1 cellular context compared by ENCODE assay signal in the genomic region with DNA sequence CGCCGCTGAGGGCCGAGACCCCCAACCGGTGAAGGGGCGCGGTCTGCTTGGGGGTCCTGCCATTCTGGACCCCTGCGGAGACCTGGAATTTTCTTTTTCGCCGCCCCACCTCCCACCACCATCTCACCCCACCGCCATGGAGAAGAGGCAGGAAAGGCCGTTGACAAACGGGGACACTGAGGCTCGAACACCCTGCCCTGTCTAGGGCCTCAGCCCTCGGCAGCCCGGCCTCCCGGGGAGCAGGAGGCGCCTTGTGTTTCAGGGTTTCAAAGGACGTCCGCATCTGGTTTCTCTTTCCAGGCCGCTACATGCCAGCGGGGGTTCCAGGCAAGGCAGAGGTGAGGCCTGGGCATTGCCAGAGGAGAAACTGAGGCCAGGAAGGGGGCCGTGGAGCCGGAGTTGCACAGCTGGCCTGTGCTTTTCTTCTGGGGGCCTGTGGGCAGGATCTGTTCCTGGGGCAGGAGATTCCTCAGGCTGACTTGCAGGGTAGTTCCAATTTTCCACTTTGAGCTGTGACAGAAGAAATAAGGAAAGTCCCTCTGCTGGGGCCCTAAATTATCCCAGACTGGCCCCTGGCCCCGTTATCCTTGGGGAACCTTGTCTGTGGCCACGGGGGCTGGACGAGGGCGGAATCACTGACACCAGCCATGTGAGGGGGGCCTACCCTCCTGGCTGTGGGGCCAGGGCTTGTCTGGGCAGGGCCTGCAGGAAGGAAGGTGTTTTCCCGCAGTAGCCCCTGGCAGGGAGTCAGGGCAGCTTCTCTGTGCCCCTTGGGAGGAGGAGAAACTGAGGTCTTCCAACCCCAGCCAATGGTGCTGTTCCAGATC.
TF ChIP-seq lines count a peak whose summit lies in the region.

No MANE protein-coding gene starts in this region.

TF ChIP-seq in K562, 482 proteins besides CTCF, POLR2A, EP300 and RAD21 (continued from another document and continues in another):
- TF ChIP-seq ZFX (CRISPR knock-in tag; IDR thresholded peaks at IDR 0.05) (peak; percentile 31; the same call in 1 of the 2 replicates), PHB2 (IDR thresholded peaks at IDR 0.05; ENCODE audit: low read depth) (no peak), HMG20A (CRISPR knock-in tag; conservative IDR thresholded peaks at IDR 0.05) (no peak), RBM15 (IDR thresholded peaks at IDR 0.05; ENCODE audit: insufficient read depth, low read length) (no peak), RBFOX2 (IDR thresholded peaks at IDR 0.05; ENCODE audit: low read depth, low read length) (peak; percentile 38; the same call in 1 of the 2 replicates), ZFPM2 (CRISPR knock-in tag; IDR thresholded peaks at IDR 0.05) (no peak), TEAD1 (CRISPR knock-in tag; IDR thresholded peaks at IDR 0.05) (peak in 1 of 2 experiments; percentile 30; a peak in 1 of 4 replicates), ELF2 (CRISPR knock-in tag; IDR thresholded peaks at IDR 0.05) (no peak), GATAD2A (IDR thresholded peaks at IDR 0.05) (peak; percentile 88), HNRNPH1 (optimal IDR thresholded peaks at IDR 0.05; ENCODE audit: low read depth, low read length) (no peak), ZNF551 (CRISPR knock-in tag; IDR thresholded peaks at IDR 0.05) (no peak), FIP1L1 (IDR thresholded peaks at IDR 0.05; ENCODE audit: low read depth, low read length, poor library complexity, severe bottlenecking) (peak; percentile 66), ZBTB7A (IDR thresholded peaks at IDR 0.05; ENCODE audit: borderline replicate concordance, control insufficient read depth, low read depth, low read length) (peak; percentile 93; the same call in 1 of the 2 replicates), HOXB6 (CRISPR knock-in tag; IDR thresholded peaks at IDR 0.05; ENCODE audit: borderline replicate concordance) (no peak), HMGN3 (IDR thresholded peaks at IDR 0.05; ENCODE audit: borderline replicate concordance, extremely low read depth, insufficient read length, low read depth, low read length) (peak; percentile 4), TOE1 (IDR thresholded peaks at IDR 0.05; ENCODE audit: borderline replicate concordance) (no peak), TOE1 (CRISPR knock-in tag; IDR thresholded peaks at IDR 0.05; ENCODE audit: borderline replicate concordance, low read depth) (no peak), MAFF (IDR thresholded peaks at IDR 0.05; ENCODE audit: low read length) (no peak), EHMT2 (IDR thresholded peaks at IDR 0.05) (no peak), C11orf30 (IDR thresholded peaks at IDR 0.05; ENCODE audit: low read depth) (no peak), ZNF507 (tag; conservative IDR thresholded peaks at IDR 0.05) (no peak)
- TF ChIP-seq, protein P1, sequence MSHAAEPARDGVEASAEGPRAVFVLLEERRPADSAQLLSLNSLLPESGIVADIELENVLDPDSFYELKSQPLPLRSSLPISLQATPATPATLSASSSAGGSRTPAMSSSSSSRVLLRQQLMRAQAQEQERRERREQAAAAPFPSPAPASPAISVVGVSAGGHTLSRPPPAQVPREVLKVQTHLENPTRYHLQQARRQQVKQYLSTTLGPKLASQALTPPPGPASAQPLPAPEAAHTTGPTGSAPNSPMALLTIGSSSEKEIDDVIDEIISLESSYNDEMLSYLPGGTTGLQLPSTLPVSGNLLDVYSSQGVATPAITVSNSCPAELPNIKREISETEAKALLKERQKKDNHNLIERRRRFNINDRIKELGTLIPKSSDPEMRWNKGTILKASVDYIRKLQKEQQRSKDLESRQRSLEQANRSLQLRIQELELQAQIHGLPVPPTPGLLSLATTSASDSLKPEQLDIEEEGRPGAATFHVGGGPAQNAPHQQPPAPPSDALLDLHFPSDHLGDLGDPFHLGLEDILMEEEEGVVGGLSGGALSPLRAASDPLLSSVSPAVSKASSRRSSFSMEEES (CRISPR knock-in tag; IDR thresholded peaks at IDR 0.05): peak; percentile 15; the same call in 1 of the 2 replicates
- TF ChIP-seq, protein P2, sequence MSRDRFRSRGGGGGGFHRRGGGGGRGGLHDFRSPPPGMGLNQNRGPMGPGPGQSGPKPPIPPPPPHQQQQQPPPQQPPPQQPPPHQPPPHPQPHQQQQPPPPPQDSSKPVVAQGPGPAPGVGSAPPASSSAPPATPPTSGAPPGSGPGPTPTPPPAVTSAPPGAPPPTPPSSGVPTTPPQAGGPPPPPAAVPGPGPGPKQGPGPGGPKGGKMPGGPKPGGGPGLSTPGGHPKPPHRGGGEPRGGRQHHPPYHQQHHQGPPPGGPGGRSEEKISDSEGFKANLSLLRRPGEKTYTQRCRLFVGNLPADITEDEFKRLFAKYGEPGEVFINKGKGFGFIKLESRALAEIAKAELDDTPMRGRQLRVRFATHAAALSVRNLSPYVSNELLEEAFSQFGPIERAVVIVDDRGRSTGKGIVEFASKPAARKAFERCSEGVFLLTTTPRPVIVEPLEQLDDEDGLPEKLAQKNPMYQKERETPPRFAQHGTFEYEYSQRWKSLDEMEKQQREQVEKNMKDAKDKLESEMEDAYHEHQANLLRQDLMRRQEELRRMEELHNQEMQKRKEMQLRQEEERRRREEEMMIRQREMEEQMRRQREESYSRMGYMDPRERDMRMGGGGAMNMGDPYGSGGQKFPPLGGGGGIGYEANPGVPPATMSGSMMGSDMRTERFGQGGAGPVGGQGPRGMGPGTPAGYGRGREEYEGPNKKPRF (IDR thresholded peaks at IDR 0.05; ENCODE audit: low read depth, low read length): no peak
- TF ChIP-seq, protein P3, sequence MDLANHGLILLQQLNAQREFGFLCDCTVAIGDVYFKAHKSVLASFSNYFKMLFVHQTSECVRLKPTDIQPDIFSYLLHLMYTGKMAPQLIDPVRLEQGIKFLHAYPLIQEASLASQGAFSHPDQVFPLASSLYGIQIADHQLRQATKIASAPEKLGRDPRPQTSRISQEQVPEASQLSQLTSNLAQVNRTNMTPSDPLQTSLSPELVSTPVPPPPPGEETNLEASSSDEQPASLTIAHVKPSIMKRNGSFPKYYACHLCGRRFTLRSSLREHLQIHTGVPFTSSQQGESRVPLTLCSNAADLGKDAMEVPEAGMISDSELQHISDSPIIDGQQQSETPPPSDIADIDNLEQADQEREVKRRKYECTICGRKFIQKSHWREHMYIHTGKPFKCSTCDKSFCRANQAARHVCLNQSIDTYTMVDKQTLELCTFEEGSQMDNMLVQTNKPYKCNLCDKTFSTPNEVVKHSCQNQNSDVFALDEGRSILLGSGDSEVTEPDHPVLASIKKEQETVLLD (IDR thresholded peaks at IDR 0.05): no peak
- TF ChIP-seq, protein P4, sequence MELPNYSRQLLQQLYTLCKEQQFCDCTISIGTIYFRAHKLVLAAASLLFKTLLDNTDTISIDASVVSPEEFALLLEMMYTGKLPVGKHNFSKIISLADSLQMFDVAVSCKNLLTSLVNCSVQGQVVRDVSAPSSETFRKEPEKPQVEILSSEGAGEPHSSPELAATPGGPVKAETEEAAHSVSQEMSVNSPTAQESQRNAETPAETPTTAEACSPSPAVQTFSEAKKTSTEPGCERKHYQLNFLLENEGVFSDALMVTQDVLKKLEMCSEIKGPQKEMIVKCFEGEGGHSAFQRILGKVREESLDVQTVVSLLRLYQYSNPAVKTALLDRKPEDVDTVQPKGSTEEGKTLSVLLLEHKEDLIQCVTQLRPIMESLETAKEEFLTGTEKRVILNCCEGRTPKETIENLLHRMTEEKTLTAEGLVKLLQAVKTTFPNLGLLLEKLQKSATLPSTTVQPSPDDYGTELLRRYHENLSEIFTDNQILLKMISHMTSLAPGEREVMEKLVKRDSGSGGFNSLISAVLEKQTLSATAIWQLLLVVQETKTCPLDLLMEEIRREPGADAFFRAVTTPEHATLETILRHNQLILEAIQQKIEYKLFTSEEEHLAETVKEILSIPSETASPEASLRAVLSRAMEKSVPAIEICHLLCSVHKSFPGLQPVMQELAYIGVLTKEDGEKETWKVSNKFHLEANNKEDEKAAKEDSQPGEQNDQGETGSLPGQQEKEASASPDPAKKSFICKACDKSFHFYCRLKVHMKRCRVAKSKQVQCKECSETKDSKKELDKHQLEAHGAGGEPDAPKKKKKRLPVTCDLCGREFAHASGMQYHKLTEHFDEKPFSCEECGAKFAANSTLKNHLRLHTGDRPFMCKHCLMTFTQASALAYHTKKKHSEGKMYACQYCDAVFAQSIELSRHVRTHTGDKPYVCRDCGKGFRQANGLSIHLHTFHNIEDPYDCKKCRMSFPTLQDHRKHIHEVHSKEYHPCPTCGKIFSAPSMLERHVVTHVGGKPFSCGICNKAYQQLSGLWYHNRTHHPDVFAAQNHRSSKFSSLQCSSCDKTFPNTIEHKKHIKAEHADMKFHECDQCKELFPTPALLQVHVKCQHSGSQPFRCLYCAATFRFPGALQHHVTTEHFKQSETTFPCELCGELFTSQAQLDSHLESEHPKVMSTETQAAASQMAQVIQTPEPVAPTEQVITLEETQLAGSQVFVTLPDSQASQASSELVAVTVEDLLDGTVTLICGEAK (IDR thresholded peaks at IDR 0.05): no peak
- TF ChIP-seq, protein P4 (CRISPR knock-in tag; IDR thresholded peaks at IDR 0.05): no peak
- TF ChIP-seq, protein P5, sequence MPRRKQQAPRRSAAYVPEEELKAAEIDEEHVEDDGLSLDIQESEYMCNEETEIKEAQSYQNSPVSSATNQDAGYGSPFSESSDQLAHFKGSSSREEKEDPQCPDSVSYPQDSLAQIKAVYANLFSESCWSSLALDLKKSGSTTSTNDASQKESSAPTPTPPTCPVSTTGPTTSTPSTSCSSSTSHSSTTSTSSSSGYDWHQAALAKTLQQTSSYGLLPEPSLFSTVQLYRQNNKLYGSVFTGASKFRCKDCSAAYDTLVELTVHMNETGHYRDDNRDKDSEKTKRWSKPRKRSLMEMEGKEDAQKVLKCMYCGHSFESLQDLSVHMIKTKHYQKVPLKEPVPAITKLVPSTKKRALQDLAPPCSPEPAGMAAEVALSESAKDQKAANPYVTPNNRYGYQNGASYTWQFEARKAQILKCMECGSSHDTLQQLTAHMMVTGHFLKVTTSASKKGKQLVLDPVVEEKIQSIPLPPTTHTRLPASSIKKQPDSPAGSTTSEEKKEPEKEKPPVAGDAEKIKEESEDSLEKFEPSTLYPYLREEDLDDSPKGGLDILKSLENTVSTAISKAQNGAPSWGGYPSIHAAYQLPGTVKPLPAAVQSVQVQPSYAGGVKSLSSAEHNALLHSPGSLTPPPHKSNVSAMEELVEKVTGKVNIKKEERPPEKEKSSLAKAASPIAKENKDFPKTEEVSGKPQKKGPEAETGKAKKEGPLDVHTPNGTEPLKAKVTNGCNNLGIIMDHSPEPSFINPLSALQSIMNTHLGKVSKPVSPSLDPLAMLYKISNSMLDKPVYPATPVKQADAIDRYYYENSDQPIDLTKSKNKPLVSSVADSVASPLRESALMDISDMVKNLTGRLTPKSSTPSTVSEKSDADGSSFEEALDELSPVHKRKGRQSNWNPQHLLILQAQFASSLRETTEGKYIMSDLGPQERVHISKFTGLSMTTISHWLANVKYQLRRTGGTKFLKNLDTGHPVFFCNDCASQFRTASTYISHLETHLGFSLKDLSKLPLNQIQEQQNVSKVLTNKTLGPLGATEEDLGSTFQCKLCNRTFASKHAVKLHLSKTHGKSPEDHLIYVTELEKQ (CRISPR knock-in tag; IDR thresholded peaks at IDR 0.05): no peak
- TF ChIP-seq, protein P6, sequence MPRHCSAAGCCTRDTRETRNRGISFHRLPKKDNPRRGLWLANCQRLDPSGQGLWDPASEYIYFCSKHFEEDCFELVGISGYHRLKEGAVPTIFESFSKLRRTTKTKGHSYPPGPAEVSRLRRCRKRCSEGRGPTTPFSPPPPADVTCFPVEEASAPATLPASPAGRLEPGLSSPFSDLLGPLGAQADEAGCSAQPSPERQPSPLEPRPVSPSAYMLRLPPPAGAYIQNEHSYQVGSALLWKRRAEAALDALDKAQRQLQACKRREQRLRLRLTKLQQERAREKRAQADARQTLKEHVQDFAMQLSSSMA (CRISPR knock-in tag; IDR thresholded peaks at IDR 0.05): no peak
- TF ChIP-seq, protein P7, sequence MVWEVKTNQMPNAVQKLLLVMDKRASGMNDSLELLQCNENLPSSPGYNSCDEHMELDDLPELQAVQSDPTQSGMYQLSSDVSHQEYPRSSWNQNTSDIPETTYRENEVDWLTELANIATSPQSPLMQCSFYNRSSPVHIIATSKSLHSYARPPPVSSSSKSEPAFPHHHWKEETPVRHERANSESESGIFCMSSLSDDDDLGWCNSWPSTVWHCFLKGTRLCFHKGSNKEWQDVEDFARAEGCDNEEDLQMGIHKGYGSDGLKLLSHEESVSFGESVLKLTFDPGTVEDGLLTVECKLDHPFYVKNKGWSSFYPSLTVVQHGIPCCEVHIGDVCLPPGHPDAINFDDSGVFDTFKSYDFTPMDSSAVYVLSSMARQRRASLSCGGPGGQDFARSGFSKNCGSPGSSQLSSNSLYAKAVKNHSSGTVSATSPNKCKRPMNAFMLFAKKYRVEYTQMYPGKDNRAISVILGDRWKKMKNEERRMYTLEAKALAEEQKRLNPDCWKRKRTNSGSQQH (CRISPR knock-in tag; IDR thresholded peaks at IDR 0.05): no peak
- TF ChIP-seq, protein P8, sequence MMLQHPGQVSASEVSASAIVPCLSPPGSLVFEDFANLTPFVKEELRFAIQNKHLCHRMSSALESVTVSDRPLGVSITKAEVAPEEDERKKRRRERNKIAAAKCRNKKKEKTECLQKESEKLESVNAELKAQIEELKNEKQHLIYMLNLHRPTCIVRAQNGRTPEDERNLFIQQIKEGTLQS (IDR thresholded peaks at IDR 0.05): no peak
- TF ChIP-seq, protein P8 (CRISPR knock-in tag; conservative IDR thresholded peaks at IDR 0.05): no peak
